Comparison of ENCODE assay signal across 27 cellular contexts in genomic region chr7:30917216-30917893, GRCh38. TPM values are rescaled to one million over a fixed set of nuclear protein-coding genes. Genes with fewer than 3 reads are reported as not detected.
DNase-seq lines count a peak whose midpoint lies in the region; ATAC-seq and TF ChIP-seq lines count a peak whose summit lies in the region.
"Had no signal": no experiment of that assay in that cellular context is flagged by ENCODE, and none has a peak within 500 bp of the region (broad histone marks: within the 10 kb centered on the region; RNA-seq: fewer than 3 reads in every experiment).

No MANE protein-coding gene starts in this region.

- H3F3A ChIP-seq in smooth muscle cell (ENCODE audit: low read depth), result peaks cover 38% of the 10 kb centered on the region

- intact Hi-C loops in IMR-90 (cut with micrococcal nuclease), result no loop called here
- intact Hi-C loops in lower lobe of right lung (cut with DNase I), result no loop called here

- H3K56ac ChIP-seq in IMR-90 (ENCODE audit: extremely low read depth, insufficient read depth, low read length), result no peak overlapping the region

- H2AK9ac ChIP-seq in IMR-90 (replicated peaks; ENCODE audit: low read depth, low read length, poor library complexity), result no peak overlapping the region

- DNase-seq in IMR-90 (no peak), foreskin melanocyte (peak; percentile 33), lower lobe of right lung (peak; percentile 33), smooth muscle cell (lab: John Stamatoyannopoulos, UW; ENCODE audit: unreplicated experiment) (no peak), NCI-H146 (lab: John Stamatoyannopoulos, UW) (no peak), NCI-H345 (lab: John Stamatoyannopoulos, UW) (no peak), DMS79 (lab: John Stamatoyannopoulos, UW) (no peak)
- DNase-seq: activated CD4-positive, alpha-beta T cell treated with anti-CD3 and anti-CD28 coated beads, Interleukin-2, amount 10 ng/mL, durations not matched to agents 24 days and 14 days; activated naive CD4-positive, alpha-beta T cell treated with anti-CD3 and anti-CD28 coated beads, Interleukin-2, amount 10 ng/mL, durations not matched to agents 7 days and 5 days; amniotic stem cell; CD4-positive, alpha-beta T cell; hippocampal formation; NCI-H1105 treated with DMSO at 0.1 percent for 48 hours; NCI-H2029 treated with DMSO at 0.1 percent for 48 hours; NCI-H2227 treated with DMSO at 0.1 percent for 48 hours; occipital lobe; retina; stimulated activated CD4-positive, alpha-beta T cell treated with anti-CD3 and anti-CD28 coated beads, Interleukin-4, amount 100 ng/mL, for 4 hours; stimulated activated naive CD4-positive, alpha-beta T cell treated with Interleukin-2 at 50 U/mL for 16 hours; T-helper 9 cell; transverse colon; WERI-Rb-1 had no signal

- TF ChIP-seq CTCF in IMR-90 (conservative IDR thresholded peaks at IDR 0.05; ENCODE audit: low read depth, low read length), result no peak
- no peak for TF ChIP-seq CTCF in lower lobe of right lung (IDR thresholded peaks at IDR 0.05)
- no peak for TF ChIP-seq CTCF in smooth muscle cell (IDR thresholded peaks at IDR 0.05; ENCODE audit: borderline replicate concordance, insufficient read depth, poor library complexity, severe bottlenecking)

- H3K4me2 ChIP-seq in IMR-90 (ENCODE audit: low read depth, low read length) (no peak overlapping the region), smooth muscle cell (peak overlapping the region; percentile 98)

- H3K36me3 ChIP-seq in IMR-90 (ENCODE audit: control insufficient read depth, insufficient read depth, low read length), result no peaks in the 10 kb centered on the region
- H3K36me3 ChIP-seq in lower lobe of right lung, result peaks cover 32% of the 10 kb centered on the region
- H3K36me3 ChIP-seq in smooth muscle cell (ENCODE audit: low read depth), result no peaks in the 10 kb centered on the region
- H3K36me3 ChIP-seq: transverse colon, WERI-Rb-1 had no signal

- H2BK20ac ChIP-seq in IMR-90 (ENCODE audit: low read depth, low read length), result no peak overlapping the region

- no peak overlapping the region for H2BK120ac ChIP-seq in IMR-90 (ENCODE audit: low read depth, low read length)

- no peak overlapping the region for H2BK15ac ChIP-seq in IMR-90 (ENCODE audit: low read depth, low read length)

- no peak for TF ChIP-seq POLR2A in IMR-90 (IDR thresholded peaks at IDR 0.05; ENCODE audit: low read depth, low read length)

- no TSS peak for BruUV-seq in IMR-90 (replicated peaks; lab: Mats Ljungman, UMichigan)

- H3K27me3 ChIP-seq in IMR-90 (ENCODE audit: control insufficient read depth, insufficient read depth, low read length), result no peaks in the 10 kb centered on the region
- H3K27me3 ChIP-seq in lower lobe of right lung (ENCODE audit: low read depth), result no peaks in the 10 kb centered on the region
- H3K27me3 ChIP-seq in smooth muscle cell (ENCODE audit: low read depth), result no peaks in the 10 kb centered on the region
- H3K27me3 ChIP-seq: transverse colon had no signal

- no peak overlapping the region for H3K14ac ChIP-seq in IMR-90 (replicated peaks; ENCODE audit: low read depth, low read length)

- H2BK5ac ChIP-seq in IMR-90 (ENCODE audit: low read depth, low read length, poor library complexity, severe bottlenecking), result no peak overlapping the region

- POLR2A ChIA-PET in IMR-90 (lab: Charles Lee; ENCODE audit: unreplicated experiment), result no interaction called here

- no peak overlapping the region for H3K27ac ChIP-seq in IMR-90 (ENCODE audit: insufficient read depth, low read length)
- H3K27ac ChIP-seq in lower lobe of right lung, result no peak overlapping the region
- H3K27ac ChIP-seq in smooth muscle cell (ENCODE audit: low read depth), result peak overlapping the region; percentile 78
- H3K27ac ChIP-seq: WERI-Rb-1 had no signal

- peak overlapping the region; percentile 51; the same call in 1 of the 2 replicates for H2AK5ac ChIP-seq in IMR-90 (ENCODE audit: low read depth, low read length)

- H3K4me1 ChIP-seq in IMR-90 (ENCODE audit: control insufficient read depth, insufficient read depth, low read length) (peaks cover 12% of the 10 kb centered on the region), lower lobe of right lung (peaks cover 54% of the 10 kb centered on the region), smooth muscle cell (ENCODE audit: low read depth) (peaks cover 25% of the 10 kb centered on the region)

- no peak overlapping the region for H4K91ac ChIP-seq in IMR-90 (ENCODE audit: insufficient read depth, low read depth, low read length)

- peaks cover 91% of the 10 kb centered on the region for H3K79me2 ChIP-seq in smooth muscle cell (ENCODE audit: low read depth)

- TF ChIP-seq RAD21 in IMR-90 (IDR thresholded peaks at IDR 0.05; ENCODE audit: low read length), result no peak

- CTCF ChIA-PET in IMR-90 (lab: Yijun Ruan, JAX), result no interaction called here

- H3K4ac ChIP-seq in IMR-90 (ENCODE audit: low read depth, low read length), result no peak overlapping the region

- H3K9me3 ChIP-seq in IMR-90 (ENCODE audit: control insufficient read depth, insufficient read depth, low read length) (no peaks in the 10 kb centered on the region), lower lobe of right lung (no peaks in the 10 kb centered on the region), smooth muscle cell (replicated peaks; ENCODE audit: low read depth) (no peaks in the 10 kb centered on the region)
- H3K9me3 ChIP-seq: transverse colon had no signal

- ATAC-seq in IMR-90 (ENCODE audit: low read depth), result no peak
- no peak for ATAC-seq in lower lobe of right lung
- no peak for ATAC-seq in GM18858 (IDR thresholded peaks at IDR 0.05; ENCODE audit: unreplicated experiment)

- no peak overlapping the region for H4K5ac ChIP-seq in IMR-90 (ENCODE audit: low read depth, low read length)

- H4K20me1 ChIP-seq in IMR-90 (ENCODE audit: insufficient read depth, low read length), result no peaks in the 10 kb centered on the region
- H4K20me1 ChIP-seq in smooth muscle cell (ENCODE audit: low read depth), result peaks cover 100% of the 10 kb centered on the region

- in situ Hi-C loops in IMR-90 (cut with MboI; ENCODE audit: low sequenced_read_pairs), result no loop called here

- no peak overlapping the region for H4K8ac ChIP-seq in IMR-90 (ENCODE audit: low read depth in 2 of 2, low read length in 2 of 2)

- no peaks in the 10 kb centered on the region for H3K79me1 ChIP-seq in IMR-90 (ENCODE audit: low read depth in 1 of 2, low read length in 2 of 2)

- H2AFZ ChIP-seq in IMR-90 (replicated peaks; ENCODE audit: low read length, poor library complexity) (no peak overlapping the region), smooth muscle cell (ENCODE audit: low read depth) (no peak overlapping the region)

- H3K23ac ChIP-seq in IMR-90 (ENCODE audit: low read depth, low read length), result no peak overlapping the region

- no peak overlapping the region for H3K18ac ChIP-seq in IMR-90 (ENCODE audit: low read depth, low read length)

- no peak overlapping the region for H3K4me3 ChIP-seq in IMR-90 (ENCODE audit: insufficient read depth, low read depth, low read length)
- peak overlapping the region; percentile 70 for H3K4me3 ChIP-seq in lower lobe of right lung
- no peak overlapping the region for H3K4me3 ChIP-seq in smooth muscle cell
- H3K4me3 ChIP-seq: transverse colon had no signal

- peaks cover 13% of the 10 kb centered on the region; the same call in 1 of the 2 replicates for H3K9me1 ChIP-seq in IMR-90 (ENCODE audit: insufficient read depth, low read length)

- H3K9ac ChIP-seq in IMR-90 (ENCODE audit: low read depth, low read length) (no peak overlapping the region), smooth muscle cell (ENCODE audit: low read depth) (no peak overlapping the region)

- dilution Hi-C loops in IMR-90 (cut with HindIII; ENCODE audit: low sequenced_read_pairs, unreplicated experiment), result no loop called here

- 86% methylated on average over 1 of the region's 4 CpGs; no CpG with 5 or more reads in 1 of the 2 experiments for WGBS in IMR-90 (ENCODE audit: extremely low coverage in 2 of 2, insufficient read length in 1 of 2), 2 experiments
- 90% methylated on average over 4 of the region's 4 CpGs for WGBS in smooth muscle cell (ENCODE audit: low lambda C conversion rate)

TF ChIP-seq in IMR-90, 13 proteins besides CTCF, POLR2A, EP300 and RAD21:
- no peak for TF ChIP-seq ELK1 (IDR thresholded peaks at IDR 0.05; ENCODE audit: borderline replicate concordance, low read depth, low read length)
- TF ChIP-seq CHD1 (IDR thresholded peaks at IDR 0.05; ENCODE audit: low read depth, low read length), result no peak
- TF ChIP-seq RCOR1 (IDR thresholded peaks at IDR 0.05; ENCODE audit: insufficient replicate concordance, low read length), result no peak
- TF ChIP-seq FOS (IDR thresholded peaks at IDR 0.05; ENCODE audit: low read depth, low read length), result no peak
- TF ChIP-seq MAFK (IDR thresholded peaks at IDR 0.05; ENCODE audit: low read depth, low read length), result no peak

RNA-seq across cellular contexts. Expression of gene AQP1, which starts 5.7 kb away (rescaled TPM):
- 0.18 and 0.28 TPM in 2 replicates for total RNA-seq in IMR-90 (2012; rRNA removed)
- 0.39 and 0.55 TPM in 2 replicates for polyA plus RNA-seq in IMR-90 (2012; rRNA removed)
- 0.18 and 0.30 TPM in 2 replicates for polyA plus RNA-seq in IMR-90 (2012; cell fraction: cytosol; rRNA removed)
- polyA plus RNA-seq in IMR-90 (2012; cell fraction: nucleus; rRNA removed; ENCODE audit: low replicate concordance), result 0.87 and 1.2 TPM in 2 replicates
- total RNA-seq in lower lobe of right lung, result 826 TPM
- total RNA-seq in smooth muscle cell, result 2,330 and 2,442 TPM in 2 replicates
- polyA plus RNA-seq in smooth muscle cell, result 2,039 and 2,747 TPM in 2 replicates
- total RNA-seq: activated CD4-positive, alpha-beta T cell treated with anti-CD3 and anti-CD28 coated beads, Interleukin-2, amount 10 ng/mL, durations not matched to agents 24 days and 14 days; MCF 10A had no signal

RNA-seq across cellular contexts. Expression of gene GHRHR, which starts 46.4 kb away (rescaled TPM):
- total RNA-seq in IMR-90 (2012; rRNA removed), result not detected in 2 replicates
- polyA plus RNA-seq in IMR-90 (2012; rRNA removed), result not detected in 2 replicates
- not detected in 2 replicates for polyA plus RNA-seq in IMR-90 (2012; cell fraction: cytosol; rRNA removed)
- not detected in 2 replicates for polyA plus RNA-seq in IMR-90 (2012; cell fraction: nucleus; rRNA removed; ENCODE audit: low replicate concordance)
- not detected for total RNA-seq in lower lobe of right lung
- not detected in 2 replicates for total RNA-seq in smooth muscle cell
- polyA plus RNA-seq in smooth muscle cell, result not detected in 2 replicates
- total RNA-seq: A172; activated CD4-positive, alpha-beta T cell treated with anti-CD3 and anti-CD28 coated beads, Interleukin-2, amount 10 ng/mL, durations not matched to agents 24 days and 14 days; CD4-positive, alpha-beta T cell; fibroblast of villous mesenchyme; lung microvascular endothelial cell; MCF 10A; occipital lobe; transverse colon had no signal

Comparison
In these comparisons a context has a peak if more than half of its experiments do, and no peak if none do; other contexts are left out.
1. DNase-seq: peak in foreskin melanocyte (single experiment) and lower lobe of right lung (single experiment); none in IMR-90 (single experiment), smooth muscle cell (single experiment), NCI-H146 (single experiment), NCI-H345 (single experiment) and DMS79 (single experiment).
2. RNA of gene AQP1, which starts 5.7 kb away (total RNA-seq): 2,330 to 2,442 TPM in smooth muscle cell and 826 TPM in lower lobe of right lung (single experiment); 0.18 to 0.28 TPM in IMR-90; every median in the first group is over 100 times any median in the second.